1 cellular context compared by ENCODE assay signal in genomic region chr15:31296304-31297220, GRCh38.
TF ChIP-seq lines count a peak whose summit lies in the region.

No MANE protein-coding gene starts in this region.

TF ChIP-seq in HepG2, 621 proteins besides CTCF, POLR2A, EP300 and RAD21 (continued from another document and continues in another):
- TF ChIP-seq FOXO4 (CRISPR knock-in tag; conservative IDR thresholded peaks at IDR 0.05) (no peak), CSRNP1 (CRISPR knock-in tag; IDR thresholded peaks at IDR 0.05) (no peak), RBM39 (IDR thresholded peaks at IDR 0.05; ENCODE audit: low read depth, low read length, poor library complexity, severe bottlenecking) (no peak), NR1H2 (CRISPR knock-in tag; IDR thresholded peaks at IDR 0.05; ENCODE audit: borderline replicate concordance, low read depth) (no peak), ZNF224 (CRISPR knock-in tag; IDR thresholded peaks at IDR 0.05) (no peak), PHB2 (IDR thresholded peaks at IDR 0.05; ENCODE audit: partially characterized antibody) (no peak), ZEB1 (IDR thresholded peaks at IDR 0.05; ENCODE audit: insufficient replicate concordance, low read depth) (peak; percentile 85), AKNA (CRISPR knock-in tag; IDR thresholded peaks at IDR 0.05; ENCODE audit: borderline replicate concordance) (no peak), ZNF362 (CRISPR knock-in tag; IDR thresholded peaks at IDR 0.05; ENCODE audit: borderline replicate concordance) (peak; percentile 99), ELF4 (CRISPR knock-in tag; IDR thresholded peaks at IDR 0.05; ENCODE audit: borderline replicate concordance) (no peak), THAP9 (CRISPR knock-in tag; IDR thresholded peaks at IDR 0.05; ENCODE audit: borderline replicate concordance) (no peak; the same call in 1 of the 2 replicates), ZZZ3 (CRISPR knock-in tag; IDR thresholded peaks at IDR 0.05; ENCODE audit: borderline replicate concordance) (no peak), RNF219 (CRISPR knock-in tag; IDR thresholded peaks at IDR 0.05) (no peak), ZNF546 (CRISPR knock-in tag; conservative IDR thresholded peaks at IDR 0.05) (no peak), ZBTB38 (CRISPR knock-in tag; IDR thresholded peaks at IDR 0.05) (no peak), HOXD1 (CRISPR knock-in tag; IDR thresholded peaks at IDR 0.05) (peak; percentile 74; the same call in 1 of the 2 replicates), SNAI1 (CRISPR knock-in tag; IDR thresholded peaks at IDR 0.05; ENCODE audit: borderline replicate concordance) (no peak), ZNF317 (CRISPR knock-in tag; IDR thresholded peaks at IDR 0.05) (0 out of 2 replicates have a peak, but pooled peaks have one; percentile 45), CERS6 (CRISPR knock-in tag; IDR thresholded peaks at IDR 0.05) (no peak), ATM (IDR thresholded peaks at IDR 0.05; ENCODE audit: borderline replicate concordance) (no peak), RERE (CRISPR knock-in tag; IDR thresholded peaks at IDR 0.05; ENCODE audit: low read depth) (peak; percentile 88), FOSL2 (CRISPR knock-in tag; IDR thresholded peaks at IDR 0.05) (peak; percentile 85), SAFB2 (CRISPR knock-in tag; IDR thresholded peaks at IDR 0.05; ENCODE audit: borderline replicate concordance, low read depth) (no peak), FOXJ3 (CRISPR knock-in tag; IDR thresholded peaks at IDR 0.05; ENCODE audit: borderline replicate concordance) (peak; percentile 95), ZBTB43 (CRISPR knock-in tag; conservative IDR thresholded peaks at IDR 0.05) (peak; percentile 91), ZNF777 (CRISPR knock-in tag; IDR thresholded peaks at IDR 0.05) (peak; percentile 62), LRRFIP1 (CRISPR knock-in tag; conservative IDR thresholded peaks at IDR 0.05) (no peak)
